21 cellular contexts compared by ENCODE assay signal in the genomic region with DNA sequence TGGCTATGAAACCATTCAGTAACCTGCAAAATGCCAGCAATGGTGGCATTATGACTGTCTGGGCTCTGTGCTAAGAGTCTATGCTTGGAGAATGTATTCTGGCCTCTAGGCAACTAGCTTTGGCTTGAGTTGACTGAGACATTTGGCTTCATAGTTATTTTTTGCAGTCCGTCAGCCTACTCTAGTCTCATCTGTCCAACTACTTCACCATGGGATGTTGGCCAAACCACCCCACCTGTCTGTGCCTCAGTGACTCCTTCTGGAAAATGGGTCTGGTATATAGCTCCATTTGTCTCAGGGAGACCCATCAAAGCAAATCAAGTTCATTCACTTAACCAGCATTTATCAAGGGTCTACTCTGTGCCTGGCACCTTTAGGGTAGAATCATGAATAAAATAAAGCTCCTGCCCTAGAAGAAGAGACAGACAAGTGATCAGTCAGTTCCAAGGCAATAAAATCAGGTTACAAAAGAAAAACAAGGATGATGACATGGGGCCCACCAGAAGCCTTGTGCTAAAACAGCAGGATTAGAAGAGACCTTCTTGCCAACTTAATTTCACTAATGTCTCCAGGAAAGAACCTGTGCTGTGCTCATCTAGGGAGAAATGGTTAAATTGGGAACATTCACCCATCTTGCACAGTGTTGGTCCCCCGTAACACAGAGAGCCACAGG.
"Had no signal": no experiment of that assay in that cellular context is flagged by ENCODE, and none has a peak within 500 bp of the region (broad histone marks: within the 10 kb centered on the region; RNA-seq: fewer than 3 reads in every experiment).

No MANE protein-coding gene starts in this region.

- H3K4me3 ChIP-seq: Peyer's patch had no signal

- H3K4me3 Mint-ChIP-seq: activated CD8-positive, alpha-beta T cell treated with anti-CD3 and anti-CD28 coated beads for 36 hours; activated naive CD4-positive, alpha-beta T cell treated with anti-CD3 and anti-CD28 coated beads for 36 hours; activated naive CD8-positive, alpha-beta T cell; activated T-helper 17 cell treated with anti-CD3 and anti-CD28 coated beads, Interleukin-2, amount 50 U/mL, for 72 hours; T-helper 1 cell treated with Interleukin-12 subunit alpha and Interleukin-12 subunit beta and Interleukin-4 antibody, amounts not matched to agents 30 μg/mL and 1 μg/mL, for 36 hours had no signal

- H3K36me3 Mint-ChIP-seq: activated naive CD8-positive, alpha-beta T cell had no signal

- ATAC-seq: activated CD4-positive, CD25-positive, alpha-beta regulatory T cell treated with anti-CD3 and anti-CD28 coated beads, Interleukin-2, amount 50 U/mL, for 24 hours; activated CD8-positive, alpha-beta T cell treated with anti-CD3 and anti-CD28 coated beads for 36 hours had no signal

- DNase-seq: activated CD4-positive, alpha-beta T cell treated with anti-CD3 and anti-CD28 coated beads for 4 hours; activated CD8-positive, alpha-beta T cell treated with anti-CD3 and anti-CD28 coated beads for 36 hours; activated gamma-delta T cell; activated naive CD4-positive, alpha-beta T cell treated with anti-CD3 and anti-CD28 coated beads for 36 hours; activated T-cell treated with anti-CD3 and anti-CD28 coated beads, Interleukin-2, amount 50 U/mL, for 48 hours; central memory CD4-positive, alpha-beta T cell; Kasumi-1; KBM-7; NCI-H1105 treated with DMSO at 0.1 percent for 48 hours; NCI-H1436 treated with DMSO at 0.1 percent for 48 hours; NCI-H187; NCI-H2081; NCI-H510A treated with DMSO at 0.1 percent for 48 hours; NK-92 treated with Interleukin-12 subunit alpha and Interleukin-12 subunit beta, amount 100 ng/mL, for 24 hours; OCI-M1; SHP77 had no signal

- H3K27ac Mint-ChIP-seq: activated CD8-positive, alpha-beta T cell treated with anti-CD3 and anti-CD28 coated beads for 36 hours; activated naive CD4-positive, alpha-beta T cell treated with anti-CD3 and anti-CD28 coated beads for 36 hours; activated naive CD8-positive, alpha-beta T cell; activated T-helper 17 cell treated with anti-CD3 and anti-CD28 coated beads, Interleukin-2, amount 50 U/mL, for 72 hours; T-helper 1 cell treated with Interleukin-12 subunit alpha and Interleukin-12 subunit beta and Interleukin-4 antibody, amounts not matched to agents 30 μg/mL and 1 μg/mL, for 36 hours had no signal

- H3K9me3 ChIP-seq: Peyer's patch had no signal

- H3K4me1 Mint-ChIP-seq: activated T-helper 17 cell treated with anti-CD3 and anti-CD28 coated beads, Interleukin-2, amount 50 U/mL, for 72 hours had no signal

- H3K36me3 ChIP-seq: Peyer's patch had no signal

- H3K9me3 Mint-ChIP-seq: activated CD8-positive, alpha-beta T cell treated with anti-CD3 and anti-CD28 coated beads for 36 hours; activated naive CD4-positive, alpha-beta T cell treated with anti-CD3 and anti-CD28 coated beads for 36 hours; activated T-helper 17 cell treated with anti-CD3 and anti-CD28 coated beads, Interleukin-2, amount 50 U/mL, for 72 hours; T-helper 1 cell treated with Interleukin-12 subunit alpha and Interleukin-12 subunit beta and Interleukin-4 antibody, amounts not matched to agents 30 μg/mL and 1 μg/mL, for 36 hours had no signal
